7 cellular contexts compared by ENCODE assay signal in genomic region chr4:3620379-3620778, GRCh38.
A peak's percentile ranks its signal among the peaks of the same experiment; 100 is the strongest.
DNase-seq lines count a peak whose midpoint lies in the region; ATAC-seq, FAIRE-seq and TF ChIP-seq lines count a peak whose summit lies in the region.
"Not testable (repeated sequence)": the region's sequence is repeated elsewhere in the genome, so short reads cannot be mapped to it uniquely, and the experiment has no call there.

No MANE protein-coding gene starts in this region.

- not testable (repeated sequence) for H3K9ac ChIP-seq in IMR-90 (ENCODE audit: low read depth, low read length); MM.1S (ENCODE audit: low read length)

- TF ChIP-seq POLR2A in IMR-90 (IDR thresholded peaks at IDR 0.05; ENCODE audit: low read depth, low read length), result not testable (repeated sequence)

- H3K4me1 ChIP-seq in CD8-positive, alpha-beta memory T cell (ENCODE audit: insufficient read depth, low read length); IMR-90 (ENCODE audit: control insufficient read depth, insufficient read depth, low read length); MM.1S (ENCODE audit: low read length); small intestine (ENCODE audit: control insufficient read depth in 2 of 2, insufficient read depth in 1 of 2, low read depth in 1 of 2, low read length in 1 of 2): not testable (repeated sequence)

- not testable (repeated sequence) for H3K4me2 ChIP-seq in IMR-90 (ENCODE audit: low read depth, low read length)
- peak overlapping the region; percentile 60; the same call in 1 of the 2 replicates for H3K4me2 ChIP-seq in MM.1S (ENCODE audit: low read depth, low read length)

- not testable (repeated sequence) for H3K56ac ChIP-seq in IMR-90 (ENCODE audit: extremely low read depth, insufficient read depth, low read length)

- POLR2A ChIA-PET in CD8-positive, alpha-beta memory T cell (lab: Charles Lee); IMR-90 (lab: Charles Lee; ENCODE audit: unreplicated experiment): not testable (repeated sequence)

- not testable (repeated sequence) for DNase-seq in CD8-positive, alpha-beta memory T cell; central memory CD8-positive, alpha-beta T cell (ENCODE audit: low spot score in 2 of 2)
- peak; percentile 4 for DNase-seq in IMR-90
- DNase-seq in MM.1S, result peak; percentile 53
- peak; percentile 14 for DNase-seq in OCI-M1 (lab: John Stamatoyannopoulos, UW)
- DNase-seq in fibroblast of peridontal ligament (ENCODE audit: extremely low read depth), result peak; percentile 48
- peak; percentile 46 for DNase-seq in small intestine

- peak overlapping the region in 6 of 7 donors; percentile 21 to 84 (median 59) for H3K4me3 Mint-ChIP-seq in CD8-positive, alpha-beta memory T cell
- peak overlapping the region; percentile 55 for H3K4me3 Mint-ChIP-seq in central memory CD8-positive, alpha-beta T cell

- not testable (repeated sequence) for H3K9me2 ChIP-seq in MM.1S (replicated peaks; ENCODE audit: insufficient read depth, low read length)

- H2BK20ac ChIP-seq in IMR-90 (ENCODE audit: low read depth, low read length), result not testable (repeated sequence)

- dilution Hi-C loops in IMR-90 (cut with HindIII; ENCODE audit: low sequenced_read_pairs, unreplicated experiment), result not testable (repeated sequence)

- H3K9me3 ChIP-seq in CD8-positive, alpha-beta memory T cell (ENCODE audit: low read length); IMR-90 (ENCODE audit: control insufficient read depth, insufficient read depth, low read length); MM.1S (replicated peaks; ENCODE audit: insufficient read depth, low read length); small intestine (ENCODE audit: control insufficient read depth, low read depth): not testable (repeated sequence)

- H3K23ac ChIP-seq in IMR-90 (ENCODE audit: low read depth, low read length), result not testable (repeated sequence)

- H3K4ac ChIP-seq in IMR-90 (ENCODE audit: low read depth, low read length), result not testable (repeated sequence)

- H3K18ac ChIP-seq in IMR-90 (ENCODE audit: low read depth, low read length), result not testable (repeated sequence)

- H2BK15ac ChIP-seq in IMR-90 (ENCODE audit: low read depth, low read length), result not testable (repeated sequence)

- H3K36me3 ChIP-seq in CD8-positive, alpha-beta memory T cell (ENCODE audit: insufficient read depth, low read length); IMR-90 (ENCODE audit: control insufficient read depth, insufficient read depth, low read length); MM.1S (replicated peaks; ENCODE audit: insufficient read depth, low read length); small intestine (ENCODE audit: control insufficient read depth in 2 of 2, insufficient read depth in 2 of 2, low read length in 2 of 2): not testable (repeated sequence)

- H2AK5ac ChIP-seq in IMR-90 (ENCODE audit: low read depth, low read length), result not testable (repeated sequence)

- WGBS in IMR-90 (ENCODE audit: extremely low coverage in 2 of 2, insufficient read length in 1 of 2), 2 experiments, result no CpG with 5 or more reads among the region's 6 CpGs
- WGBS in small intestine, 3 donors, result 19 to 48% (median 36%) methylated on average over 6 of the region's 6 CpGs

- not testable (repeated sequence) for H3K9me3 Mint-ChIP-seq in CD8-positive, alpha-beta memory T cell; central memory CD8-positive, alpha-beta T cell

- not testable (repeated sequence) for H3K4me3 ChIP-seq in CD8-positive, alpha-beta memory T cell (ENCODE audit: low read length); IMR-90 (ENCODE audit: insufficient read depth, low read depth, low read length); small intestine (ENCODE audit: low read depth in 1 of 2, low read length in 2 of 2)
- H3K4me3 ChIP-seq in MM.1S (ENCODE audit: low read length), result peak overlapping the region; percentile 46

- H3K4me1 Mint-ChIP-seq in CD8-positive, alpha-beta memory T cell; central memory CD8-positive, alpha-beta T cell: not testable (repeated sequence)

- not testable (repeated sequence) for H4K8ac ChIP-seq in IMR-90 (ENCODE audit: low read depth in 2 of 2, low read length in 2 of 2)

- not testable (repeated sequence) for BruUV-seq in IMR-90 (replicated peaks; lab: Mats Ljungman, UMichigan)

- FAIRE-seq in small intestine (lab: Jason Lieb, UNC), result not testable (repeated sequence)

- not testable (repeated sequence) for H3K9me1 ChIP-seq in IMR-90 (ENCODE audit: insufficient read depth, low read length)

- intact Hi-C loops in IMR-90 (cut with micrococcal nuclease), result not testable (repeated sequence)

- H2AK9ac ChIP-seq in IMR-90 (replicated peaks; ENCODE audit: low read depth, low read length, poor library complexity), result not testable (repeated sequence)

- H3K27me3 Mint-ChIP-seq in CD8-positive, alpha-beta memory T cell, result peaks cover 19 to 53% of the 10 kb centered on the region in 2 donors
- H3K27me3 Mint-ChIP-seq in central memory CD8-positive, alpha-beta T cell, result peaks cover 70% of the 10 kb centered on the region

- CTCF ChIA-PET in CD8-positive, alpha-beta memory T cell (lab: Charles Lee); IMR-90 (lab: Yijun Ruan, JAX): not testable (repeated sequence)

- H3K79me1 ChIP-seq in IMR-90 (ENCODE audit: low read depth in 1 of 2, low read length in 2 of 2), result not testable (repeated sequence)

- not testable (repeated sequence) for H3K27ac ChIP-seq in CD8-positive, alpha-beta memory T cell (ENCODE audit: low read depth, low read length); IMR-90 (ENCODE audit: insufficient read depth, low read length); MM.1S (ENCODE audit: low read length); small intestine (ENCODE audit: low read depth in 1 of 2, low read length in 1 of 2)

- H3K79me2 ChIP-seq in MM.1S (ENCODE audit: low read length), result not testable (repeated sequence)

- not testable (repeated sequence) for H3K14ac ChIP-seq in IMR-90 (replicated peaks; ENCODE audit: low read depth, low read length)

- H4K5ac ChIP-seq in IMR-90 (ENCODE audit: low read depth, low read length), result not testable (repeated sequence)

- not testable (repeated sequence) for H4K91ac ChIP-seq in IMR-90 (ENCODE audit: insufficient read depth, low read depth, low read length)

- not testable (repeated sequence) for H3F3A ChIP-seq in MM.1S (ENCODE audit: insufficient read depth, low read length)

- H2AFZ ChIP-seq in IMR-90 (replicated peaks; ENCODE audit: low read length, poor library complexity), result not testable (repeated sequence)
- H2AFZ ChIP-seq in MM.1S (ENCODE audit: low read length), result peak overlapping the region; percentile 56; the same call in 1 of the 2 replicates

- not testable (repeated sequence) for H3K27ac Mint-ChIP-seq in CD8-positive, alpha-beta memory T cell; central memory CD8-positive, alpha-beta T cell (ENCODE audit: low read depth)

- H3K27me3 ChIP-seq in CD8-positive, alpha-beta memory T cell (ENCODE audit: insufficient read depth, low read length, poor library complexity, severe bottlenecking); IMR-90 (ENCODE audit: control insufficient read depth, insufficient read depth, low read length); small intestine (ENCODE audit: control insufficient read depth in 2 of 2, insufficient read depth in 2 of 2, low read length in 2 of 2): not testable (repeated sequence)
- peaks cover 30% of the 10 kb centered on the region for H3K27me3 ChIP-seq in MM.1S (replicated peaks; ENCODE audit: insufficient read depth, low read length)

- in situ Hi-C loops in IMR-90 (cut with MboI; ENCODE audit: low sequenced_read_pairs), result not testable (repeated sequence)

- TF ChIP-seq RAD21 in IMR-90 (IDR thresholded peaks at IDR 0.05; ENCODE audit: low read length), result not testable (repeated sequence)

- not testable (repeated sequence) for H4K20me1 ChIP-seq in IMR-90 (ENCODE audit: insufficient read depth, low read length); MM.1S (ENCODE audit: insufficient read depth, low read length)

- not testable (repeated sequence) for H2BK5ac ChIP-seq in IMR-90 (ENCODE audit: low read depth, low read length, poor library complexity, severe bottlenecking)

- H2BK120ac ChIP-seq in IMR-90 (ENCODE audit: low read depth, low read length), result not testable (repeated sequence)

- not testable (repeated sequence) for H3K36me3 Mint-ChIP-seq in CD8-positive, alpha-beta memory T cell; central memory CD8-positive, alpha-beta T cell (ENCODE audit: insufficient read depth)

- 0 out of 2 replicates have a peak, but pooled peaks have one; percentile 40 for ATAC-seq in IMR-90 (ENCODE audit: low read depth)
- not testable (repeated sequence) for ATAC-seq in central memory CD8-positive, alpha-beta T cell (replicated peaks; ENCODE audit: extremely low read depth, poor library complexity, severe bottlenecking)

- TF ChIP-seq CTCF in IMR-90 (conservative IDR thresholded peaks at IDR 0.05; ENCODE audit: low read depth, low read length); MM.1S (IDR thresholded peaks at IDR 0.05; ENCODE audit: low read length): not testable (repeated sequence)
